26 cellular contexts compared by ENCODE assay signal in the genomic region with DNA sequence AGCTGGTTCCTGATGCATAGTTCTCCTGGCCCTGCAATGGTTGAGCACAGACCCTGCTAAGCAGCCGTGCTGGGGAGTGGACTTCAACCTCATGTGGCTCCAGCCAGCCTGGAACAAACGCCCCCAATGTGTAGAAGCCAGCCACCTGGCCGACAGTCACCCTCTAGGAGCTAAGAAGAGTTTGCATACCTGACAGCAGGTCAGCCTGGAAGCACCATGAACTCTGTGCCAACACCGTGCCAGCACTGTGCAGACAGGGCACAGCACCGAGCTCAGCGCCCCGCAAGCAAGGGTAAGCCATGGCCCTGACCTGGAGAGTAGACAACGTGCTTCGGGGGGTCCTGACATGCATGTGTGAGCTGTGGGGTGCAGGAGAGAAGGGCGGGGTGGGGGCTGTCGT.
"Had no signal": no experiment of that assay in that cellular context is flagged by ENCODE, and none has a peak within 500 bp of the region (broad histone marks: within the 10 kb centered on the region; RNA-seq: fewer than 3 reads in every experiment).

No MANE protein-coding gene starts in this region.

- H3K9me3 Mint-ChIP-seq: mesothelial cell of epicardium; naive B cell; stimulated activated memory B cell treated with anti-CD40 and anti-IgM and Interleukin-4, amounts not matched to agents 10 μg/mL and 1 μg/mL and 100 μg/mL, for 72 hours had no signal

- H3K9me3 ChIP-seq: esophagus muscularis mucosa, gastroesophageal sphincter, heart left ventricle, mucosa of descending colon, neutrophil, pancreas, sigmoid colon, testis, tibial artery, upper lobe of left lung had no signal

- H3K36me3 ChIP-seq: pancreas, sigmoid colon had no signal

- DNase-seq: dermis blood vessel endothelial cell; effector memory CD4-positive, alpha-beta T cell; foreskin keratinocyte; left colon; mesenchymal stem cell; mucosa of descending colon; naive B cell; pancreas; sigmoid colon; stimulated activated CD4-positive, alpha-beta T cell treated with anti-CD3 and anti-CD28 coated beads, Interleukin-4, amount 100 ng/mL, for 4 hours; stimulated activated naive CD8-positive, alpha-beta T cell treated with anti-CD3 and anti-CD28 coated beads, Interleukin-15, Interleukin-2, amounts not matched to agents 100 U/mL and 50 U/mL, for 24 hours; substantia nigra; testis; tibial artery; upper lobe of left lung had no signal

- H2AFZ ChIP-seq: hepatocyte had no signal

- H3K27me3 ChIP-seq: esophagus muscularis mucosa, foreskin keratinocyte, gastroesophageal sphincter, heart left ventricle, hepatocyte, neutrophil, pancreas, sigmoid colon, testis, tibial artery, upper lobe of left lung had no signal

- H3K4me1 Mint-ChIP-seq: stimulated activated memory B cell treated with anti-CD40 and anti-IgM and Interleukin-4, amounts not matched to agents 10 μg/mL and 1 μg/mL and 100 μg/mL, for 72 hours had no signal

- H3K79me2 ChIP-seq: hepatocyte had no signal

- H3K4me1 ChIP-seq: esophagus muscularis mucosa, foreskin keratinocyte, gastroesophageal sphincter, testis, tibial artery, upper lobe of left lung had no signal

- H3K27me3 Mint-ChIP-seq: naive B cell; progenitor cell of endocrine pancreas; stimulated activated memory B cell treated with anti-CD40 and anti-IgM and Interleukin-4, amounts not matched to agents 10 μg/mL and 1 μg/mL and 100 μg/mL, for 72 hours had no signal

- FAIRE-seq: endothelial cell of umbilical vein, pancreas, urothelium cell line had no signal

- ATAC-seq: foreskin keratinocyte; gastroesophageal sphincter; heart left ventricle; left colon; mucosa of descending colon; pancreas; stimulated activated memory B cell treated with anti-CD40 and anti-IgM and Interleukin-4, amounts not matched to agents 10 μg/mL and 1 μg/mL and 100 μg/mL, for 72 hours; stimulated activated naive CD8-positive, alpha-beta T cell treated with anti-CD3 and anti-CD28 coated beads, Interleukin-15, Interleukin-2, amounts not matched to agents 100 U/mL and 50 U/mL, for 24 hours had no signal

- H3K4me3 Mint-ChIP-seq: mesothelial cell of epicardium; stimulated activated memory B cell treated with anti-CD40 and anti-IgM and Interleukin-4, amounts not matched to agents 10 μg/mL and 1 μg/mL and 100 μg/mL, for 72 hours had no signal

- H3K4me3 ChIP-seq: coronary artery, esophagus muscularis mucosa, gastroesophageal sphincter, heart left ventricle, hepatocyte, mucosa of descending colon, pancreas, sigmoid colon, testis, tibial artery, upper lobe of left lung had no signal

- H3K27ac Mint-ChIP-seq: mesothelial cell of epicardium; stimulated activated memory B cell treated with anti-CD40 and anti-IgM and Interleukin-4, amounts not matched to agents 10 μg/mL and 1 μg/mL and 100 μg/mL, for 72 hours had no signal

- H3K27ac ChIP-seq: coronary artery, esophagus muscularis mucosa, foreskin keratinocyte, gastroesophageal sphincter, hepatocyte, neutrophil, pancreas, sigmoid colon, testis, tibial artery, upper lobe of left lung had no signal
